8 cellular contexts compared by ENCODE assay signal in the genomic region with DNA sequence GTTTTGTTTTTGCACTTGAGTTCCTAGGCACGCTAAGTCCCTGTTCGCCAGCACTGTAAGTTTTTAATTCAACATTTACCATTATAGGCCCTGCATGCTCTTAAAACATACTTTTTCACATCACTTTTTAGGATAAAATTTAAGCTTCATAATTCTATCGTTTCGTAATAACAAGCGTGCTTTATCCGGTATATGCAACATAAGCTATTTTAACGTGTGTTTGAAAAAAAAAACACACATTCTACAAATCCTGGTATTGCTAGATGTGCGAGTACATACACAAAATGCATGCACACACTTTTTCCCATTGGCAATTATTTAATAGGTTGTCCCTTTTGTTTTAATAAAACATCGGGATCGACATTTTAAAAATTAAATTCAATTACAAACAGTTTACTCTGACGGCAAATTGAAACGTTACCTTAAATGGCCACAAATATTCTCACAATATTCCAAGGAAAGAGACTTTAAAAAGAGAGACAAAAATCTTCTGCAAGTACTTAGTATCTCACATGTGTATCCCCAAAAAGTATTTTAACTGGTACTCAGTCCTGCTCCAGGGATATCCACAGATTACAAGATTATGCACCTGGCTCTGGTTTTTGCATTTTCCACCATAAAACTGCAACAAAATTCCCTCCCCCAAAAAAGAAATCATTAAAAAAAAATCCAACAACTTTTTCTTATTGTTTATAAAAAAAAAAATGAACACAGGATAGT. TPM values are rescaled to one million over a fixed set of nuclear protein-coding genes. Genes with fewer than 3 reads are reported as not detected.
A peak's percentile ranks its signal among the peaks of the same experiment; 100 is the strongest.
DNase-seq lines count a peak whose midpoint lies in the region; ATAC-seq and TF ChIP-seq lines count a peak whose summit lies in the region.

No MANE protein-coding gene starts in this region.

- ATAC-seq in activated naive CD8-positive, alpha-beta T cell treated with anti-CD3 and anti-CD28 coated beads, Interleukin-2, amount 50 U/mL, for 24 hours: no peak
- no peak for ATAC-seq in stimulated activated effector memory CD8-positive, alpha-beta T cell treated with anti-CD3 and anti-CD28 coated beads, Interleukin-12 subunit alpha, Interleukin-12 subunit beta, amount 100 ng/mL, for 72 hours
- ATAC-seq in HG03039 (IDR thresholded peaks at IDR 0.05; ENCODE audit: unreplicated experiment) (no peak), GM18870 (IDR thresholded peaks at IDR 0.05; ENCODE audit: unreplicated experiment) (no peak), HG02588 (IDR thresholded peaks at IDR 0.05; ENCODE audit: unreplicated experiment) (no peak)

- H3K4me1 ChIP-seq in HUES6 (ENCODE audit: control insufficient read depth, insufficient read depth, low read length) (peaks cover 26% of the 10 kb centered on the region), iPS-18a (ENCODE audit: control insufficient read depth, low read depth, low read length) (peaks cover 30% of the 10 kb centered on the region)

- peaks cover 0 to 3% (median 0%) of the 10 kb centered on the region in 7 donors for H3K9me3 Mint-ChIP-seq in CD14-positive monocyte
- no peaks in the 10 kb centered on the region for H3K9me3 Mint-ChIP-seq in activated naive CD8-positive, alpha-beta T cell treated with anti-CD3 and anti-CD28 coated beads, Interleukin-2, amount 50 U/mL, for 24 hours
- H3K9me3 Mint-ChIP-seq in stimulated activated effector memory CD8-positive, alpha-beta T cell treated with anti-CD3 and anti-CD28 coated beads, Interleukin-12 subunit alpha, Interleukin-12 subunit beta, amount 100 ng/mL, for 72 hours: peaks cover 2% of the 10 kb centered on the region

- H3K36me3 ChIP-seq in HUES6 (ENCODE audit: control insufficient read depth, insufficient read depth, low read length) (peaks cover 12% of the 10 kb centered on the region), iPS-18a (ENCODE audit: control insufficient read depth, low read depth, low read length) (peaks cover 13% of the 10 kb centered on the region)

- peak overlapping the region; percentile 81 to 94 for H3K4me3 Mint-ChIP-seq in CD14-positive monocyte
- peak overlapping the region; percentile 88 for H3K4me3 Mint-ChIP-seq in activated naive CD8-positive, alpha-beta T cell treated with anti-CD3 and anti-CD28 coated beads, Interleukin-2, amount 50 U/mL, for 24 hours
- peak overlapping the region; percentile 72 for H3K4me3 Mint-ChIP-seq in stimulated activated effector memory CD8-positive, alpha-beta T cell treated with anti-CD3 and anti-CD28 coated beads, Interleukin-12 subunit alpha, Interleukin-12 subunit beta, amount 100 ng/mL, for 72 hours

- H3K27ac ChIP-seq in HUES6 (ENCODE audit: low read depth, low read length) (peak overlapping the region; percentile 64), iPS-18a (ENCODE audit: low read length) (peak overlapping the region; percentile 91)

- no peaks in the 10 kb centered on the region for H3K36me3 Mint-ChIP-seq in CD14-positive monocyte
- H3K36me3 Mint-ChIP-seq in activated naive CD8-positive, alpha-beta T cell treated with anti-CD3 and anti-CD28 coated beads, Interleukin-2, amount 50 U/mL, for 24 hours (ENCODE audit: low read depth): peaks cover 1% of the 10 kb centered on the region
- no peaks in the 10 kb centered on the region for H3K36me3 Mint-ChIP-seq in stimulated activated effector memory CD8-positive, alpha-beta T cell treated with anti-CD3 and anti-CD28 coated beads, Interleukin-12 subunit alpha, Interleukin-12 subunit beta, amount 100 ng/mL, for 72 hours

- no peak for TF ChIP-seq CTCF in CD14-positive monocyte (IDR thresholded peaks at IDR 0.05)

- peak overlapping the region; percentile 72 for H3K4me3 ChIP-seq in HUES6 (ENCODE audit: low read depth, low read length)
- H3K4me3 ChIP-seq in iPS-18a (ENCODE audit: low read length): peak overlapping the region; percentile 97

- H3K9ac ChIP-seq in HUES6 (ENCODE audit: low read length): peak overlapping the region; percentile 77
- H3K9ac ChIP-seq in iPS-18a (ENCODE audit: low read length): peak overlapping the region; percentile 92

- peaks cover 0 to 5% (median 3%) of the 10 kb centered on the region in 3 donors for H3K27me3 Mint-ChIP-seq in CD14-positive monocyte (ENCODE audit: low read depth in 3 of 3)
- peaks cover 48% of the 10 kb centered on the region for H3K27me3 Mint-ChIP-seq in activated naive CD8-positive, alpha-beta T cell treated with anti-CD3 and anti-CD28 coated beads, Interleukin-2, amount 50 U/mL, for 24 hours

- no peaks in the 10 kb centered on the region for H3K9me3 ChIP-seq in HUES6 (ENCODE audit: control insufficient read depth, insufficient read depth, low read depth, low read length)
- no peaks in the 10 kb centered on the region for H3K9me3 ChIP-seq in iPS-18a (ENCODE audit: control insufficient read depth, low read depth, low read length)

- DNase-seq in CD14-positive monocyte (ENCODE audit: low spot score): no peak
- no peak for DNase-seq in activated naive CD8-positive, alpha-beta T cell treated with anti-CD3 and anti-CD28 coated beads, Interleukin-2, amount 50 U/mL, for 24 hours
- DNase-seq in stimulated activated effector memory CD8-positive, alpha-beta T cell treated with anti-CD3 and anti-CD28 coated beads, Interleukin-12 subunit alpha, Interleukin-12 subunit beta, amount 100 ng/mL, for 72 hours (ENCODE audit: low spot score in 2 of 2): no peak

- peak overlapping the region; percentile 72 to 92 (median 82) for H3K27ac Mint-ChIP-seq in CD14-positive monocyte
- peak overlapping the region; percentile 81 for H3K27ac Mint-ChIP-seq in activated naive CD8-positive, alpha-beta T cell treated with anti-CD3 and anti-CD28 coated beads, Interleukin-2, amount 50 U/mL, for 24 hours
- no peak overlapping the region for H3K27ac Mint-ChIP-seq in stimulated activated effector memory CD8-positive, alpha-beta T cell treated with anti-CD3 and anti-CD28 coated beads, Interleukin-12 subunit alpha, Interleukin-12 subunit beta, amount 100 ng/mL, for 72 hours

- H3K27me3 ChIP-seq in HUES6 (ENCODE audit: control insufficient read depth, insufficient read depth, low read length): no peaks in the 10 kb centered on the region
- H3K27me3 ChIP-seq in iPS-18a (ENCODE audit: control insufficient read depth, insufficient read depth, low read length): no peaks in the 10 kb centered on the region

- intact Hi-C loops in CD14-positive monocyte (cut with micrococcal nuclease): loop anchor here in 1 of 2 donors (5.0 to 10.0 kb wide), 2 partner anchors 666 to 1063 kb away; a partner anchor contains a TSS

- H3K4me1 Mint-ChIP-seq in CD14-positive monocyte: peaks cover 26% of the 10 kb centered on the region
- peaks cover 28% of the 10 kb centered on the region for H3K4me1 Mint-ChIP-seq in activated naive CD8-positive, alpha-beta T cell treated with anti-CD3 and anti-CD28 coated beads, Interleukin-2, amount 50 U/mL, for 24 hours
- H3K4me1 Mint-ChIP-seq in stimulated activated effector memory CD8-positive, alpha-beta T cell treated with anti-CD3 and anti-CD28 coated beads, Interleukin-12 subunit alpha, Interleukin-12 subunit beta, amount 100 ng/mL, for 72 hours: peaks cover 7% of the 10 kb centered on the region

RNA-seq across cellular contexts. Expression of a gene that starts 1.0 kb away (rescaled TPM):
- polyA plus RNA-seq in CD14-positive monocyte: 10 to 100 TPM; 10.7 to 12.9 TPM
